Comparison of ENCODE assay signal across 19 cellular contexts in genomic region chr21:33364830-33365229, GRCh38. TPM values are rescaled to one million over a fixed set of nuclear protein-coding genes. Genes with fewer than 3 reads are reported as not detected.
DNase-seq lines count a peak whose midpoint lies in the region; ATAC-seq, FAIRE-seq and TF ChIP-seq lines count a peak whose summit lies in the region.
"Had no signal": no experiment of that assay in that cellular context is flagged by ENCODE, and none has a peak within 500 bp of the region (broad histone marks: within the 10 kb centered on the region; RNA-seq: fewer than 3 reads in every experiment).

No MANE protein-coding gene starts in this region.

- peaks cover 2 to 12% of the 10 kb centered on the region in 2 donors for H3K36me3 Mint-ChIP-seq in CD14-positive monocyte
- peaks cover 38% of the 10 kb centered on the region for H3K36me3 Mint-ChIP-seq in WTC11
- H3K36me3 Mint-ChIP-seq in endodermal cell (ENCODE audit: low read depth): peaks cover 4% of the 10 kb centered on the region
- H3K36me3 Mint-ChIP-seq: CD8-positive, alpha-beta T cell had no signal

- H4K8ac ChIP-seq in H1 (ENCODE audit: extremely low read depth, insufficient read depth, low read length): no peak overlapping the region

- no peak for TF ChIP-seq RAD21 in H1 (IDR thresholded peaks at IDR 0.05 in 1 of 2, conservative IDR thresholded peaks at IDR 0.05 in 1 of 2; ENCODE audit: low read depth in 2 of 2, low read length in 2 of 2)

- H4K20me1 ChIP-seq in H1 (replicated peaks in 1 of 2; ENCODE audit: control insufficient read depth in 1 of 2, insufficient read depth in 2 of 2, low read length in 2 of 2) (no peaks in the 10 kb centered on the region), PC-3 (ENCODE audit: low read length) (no peaks in the 10 kb centered on the region)

- H3K36me3 ChIP-seq in H1 (ENCODE audit: control insufficient read depth in 2 of 4, insufficient read depth in 4 of 4, low read length in 3 of 4) (no peaks in the 10 kb centered on the region), endodermal cell (ENCODE audit: control insufficient read depth, insufficient read depth, low read length) (no peaks in the 10 kb centered on the region), PC-3 (ENCODE audit: low read depth, low read length) (peaks cover 12% of the 10 kb centered on the region; the same call in 1 of the 2 replicates)

- H3K79me2 ChIP-seq in H1 (ENCODE audit: control insufficient read depth in 1 of 2, insufficient read depth in 2 of 2, low read length in 2 of 2): no peaks in the 10 kb centered on the region
- no peaks in the 10 kb centered on the region for H3K79me2 ChIP-seq in PC-3 (ENCODE audit: low read length)

- POLR2A ChIA-PET in WTC11 (lab: Charles Lee): no interaction called here
- POLR2A ChIA-PET in H1 (lab: Charles Lee; ENCODE audit: partially characterized antibody): no interaction called here
- POLR2A ChIA-PET in PC-3 (lab: Charles Lee; ENCODE audit: unreplicated experiment): no interaction called here

- H3K9ac ChIP-seq in H1 (replicated peaks in 1 of 4; ENCODE audit: extremely low read depth in 1 of 4, low read depth in 3 of 4, low read length in 3 of 4) (no peak overlapping the region), endodermal cell (ENCODE audit: extremely low read depth, low read length, poor library complexity, severe bottlenecking) (no peak overlapping the region), PC-3 (ENCODE audit: low read length) (no peak overlapping the region)

- DNase-seq in CD14-positive monocyte (ENCODE audit: low spot score) (no peak), WTC11 (ENCODE audit: low spot score) (no peak), H1 (ENCODE audit: low read depth in 1 of 2, low spot score in 2 of 2) (no peak), endodermal cell (no peak), NCI-H510A (lab: John Stamatoyannopoulos, UW) (no peak), PC-3 (no peak)
- no peak for DNase-seq in activated CD4-positive, alpha-beta T cell treated with anti-CD3 and anti-CD28 coated beads for 4 hours
- DNase-seq: ACHN; CD8-positive, alpha-beta T cell; COR-L47; DMS153; DMS79 treated with DMSO at 0.1 percent for 48 hours; GDM1; HCEC 1CT; HFFc6 had no signal

- intact Hi-C loops in CD14-positive monocyte (cut with micrococcal nuclease): loop anchor here (5.0 to 10.0 kb wide), 5 partner anchors 37 to 170 kb away; partner anchors contain the start of gene IFNGR2 (in 1 of the 2)
- intact Hi-C loops in PC-3 (cut with micrococcal nuclease): no loop called here

- peak overlapping the region; percentile 48; the same call in 1 of the 2 replicates for H2BK20ac ChIP-seq in H1 (ENCODE audit: low read length)

- no peak overlapping the region for H3K14ac ChIP-seq in H1 (ENCODE audit: insufficient read length)

- no peak overlapping the region for H3K56ac ChIP-seq in H1 (replicated peaks; ENCODE audit: insufficient read length, low read depth, low read length)

- no peaks in the 10 kb centered on the region for H3K79me1 ChIP-seq in H1 (ENCODE audit: low read depth, low read length)

- H2BK5ac ChIP-seq in H1 (ENCODE audit: low read depth, low read length): no peak overlapping the region

- peaks cover 55% of the 10 kb centered on the region for H3K4me1 Mint-ChIP-seq in CD14-positive monocyte
- peaks cover 23% of the 10 kb centered on the region for H3K4me1 Mint-ChIP-seq in WTC11
- H3K4me1 Mint-ChIP-seq in endodermal cell: peaks cover 8% of the 10 kb centered on the region

- H2AK5ac ChIP-seq in H1 (ENCODE audit: low read depth, low read length): no peak overlapping the region

- no peak overlapping the region for H2BK15ac ChIP-seq in H1 (ENCODE audit: low read length)

- H3K27me3 Mint-ChIP-seq in CD14-positive monocyte (ENCODE audit: low read depth in 3 of 3): peaks cover 0 to 4% (median 0%) of the 10 kb centered on the region in 3 donors
- peaks cover 9% of the 10 kb centered on the region for H3K27me3 Mint-ChIP-seq in WTC11 (ENCODE audit: low read depth)
- peaks cover 2% of the 10 kb centered on the region for H3K27me3 Mint-ChIP-seq in endodermal cell (ENCODE audit: insufficient read depth)

- no peak overlapping the region for H3K18ac ChIP-seq in H1 (ENCODE audit: extremely low read depth, low read length)

- no peak overlapping the region for H3K23ac ChIP-seq in H1 (ENCODE audit: insufficient read length)

- TF ChIP-seq POLR2A in H1 (IDR thresholded peaks at IDR 0.05; ENCODE audit: control extremely low read depth in 1 of 2, low read depth in 2 of 2, low read length in 2 of 2): no peak

- no peaks in the 10 kb centered on the region for H3F3A ChIP-seq in PC-3 (ENCODE audit: low read length, unreplicated experiment)

- H2AFZ ChIP-seq in H1 (ENCODE audit: low read length) (no peak overlapping the region), PC-3 (ENCODE audit: low read length) (no peak overlapping the region)

- no peak for FAIRE-seq in H1 (lab: Jason Lieb, UNC)
- FAIRE-seq: D721Med, GM12892, GM19239 had no signal

- no peak overlapping the region for H2BK120ac ChIP-seq in H1 (replicated peaks; ENCODE audit: low read depth, low read length)

- no peak overlapping the region for H3K27ac ChIP-seq in H1 (ENCODE audit: low read depth, low read length)
- H3K27ac ChIP-seq in endodermal cell (ENCODE audit: low read depth, low read length): no peak overlapping the region
- H3K27ac ChIP-seq in PC-3 (ENCODE audit: low read length): no peak overlapping the region
- H3K27ac ChIP-seq: C4-2B had no signal

- H3K4me3 Mint-ChIP-seq in CD14-positive monocyte: no peak overlapping the region
- no peak overlapping the region for H3K4me3 Mint-ChIP-seq in WTC11
- no peak overlapping the region for H3K4me3 Mint-ChIP-seq in endodermal cell
- H3K4me3 Mint-ChIP-seq: CD8-positive, alpha-beta T cell; HFFc6 had no signal

- H3K4ac ChIP-seq in H1 (replicated peaks; ENCODE audit: insufficient read length, low read depth, low read length): no peak overlapping the region

- H3K9me2 ChIP-seq in PC-3 (replicated peaks; ENCODE audit: low read length): no peaks in the 10 kb centered on the region

- peak overlapping the region; percentile 95 to 99 (median 99) for H3K27ac Mint-ChIP-seq in CD14-positive monocyte
- H3K27ac Mint-ChIP-seq in WTC11: no peak overlapping the region
- no peak overlapping the region for H3K27ac Mint-ChIP-seq in endodermal cell
- H3K27ac Mint-ChIP-seq: CD8-positive, alpha-beta T cell; HFFc6 had no signal

- H3K27me3 ChIP-seq in H1 (replicated peaks in 1 of 4; ENCODE audit: control insufficient read depth in 3 of 4, extremely low read depth in 1 of 4, insufficient read depth in 3 of 4, low read length in 3 of 4) (no peaks in the 10 kb centered on the region), endodermal cell (ENCODE audit: control insufficient read depth, insufficient read depth, low read length, poor library complexity, severe bottlenecking) (no peaks in the 10 kb centered on the region), PC-3 (ENCODE audit: low read length) (no peaks in the 10 kb centered on the region)

- no peak overlapping the region for H4K91ac ChIP-seq in H1 (replicated peaks; ENCODE audit: insufficient read length, low read length)

- H3K9me3 ChIP-seq in H1 (ENCODE audit: insufficient read depth in 2 of 2, low read depth in 1 of 2, low read length in 1 of 2) (peaks cover 0 to 3% of the 10 kb centered on the region in 2 experiments; a peak in 2 of 4 replicates), endodermal cell (ENCODE audit: control insufficient read depth, low read length) (peaks cover 30% of the 10 kb centered on the region), PC-3 (ENCODE audit: low read length) (peaks cover 20% of the 10 kb centered on the region)

- H3K4me1 ChIP-seq in H1 (replicated peaks in 1 of 4; ENCODE audit: control insufficient read depth in 3 of 4, insufficient read depth in 4 of 4, low read length in 3 of 4) (peaks cover 0 to 24% (median 11%) of the 10 kb centered on the region in 4 experiments; a peak in 6 of 7 replicates), endodermal cell (ENCODE audit: control insufficient read depth, insufficient read depth, low read length) (no peaks in the 10 kb centered on the region), PC-3 (ENCODE audit: insufficient read depth, low read length) (peaks cover 22% of the 10 kb centered on the region)

- no peak for TF ChIP-seq EP300 in H1 (IDR thresholded peaks at IDR 0.05; ENCODE audit: borderline replicate concordance in 1 of 2, low read depth in 2 of 2, low read length in 2 of 2)

- H3K4me3 ChIP-seq in H1 (ENCODE audit: extremely low read depth in 1 of 4, insufficient read depth in 2 of 4, low read depth in 3 of 4, low read length in 4 of 4) (no peak overlapping the region), endodermal cell (ENCODE audit: low read length) (no peak overlapping the region), PC-3 (ENCODE audit: low read length) (no peak overlapping the region)

- 0 out of 2 replicates have a peak overlapping the region, but pooled peaks have one; percentile 70 for H2BK12ac ChIP-seq in H1 (ENCODE audit: low read depth, low read length)

- H3K4me2 ChIP-seq in H1 (ENCODE audit: insufficient read depth in 1 of 2, low read depth in 2 of 2, low read length in 2 of 2) (no peak overlapping the region), PC-3 (ENCODE audit: low read length) (no peak overlapping the region)

- H3K9me3 Mint-ChIP-seq in CD14-positive monocyte (peaks cover 22 to 34% (median 26%) of the 10 kb centered on the region in 7 donors), WTC11 (peaks cover 39% of the 10 kb centered on the region), endodermal cell (peaks cover 37% of the 10 kb centered on the region)

- TF ChIP-seq CTCF in CD14-positive monocyte (IDR thresholded peaks at IDR 0.05): no peak
- TF ChIP-seq CTCF in WTC11 (IDR thresholded peaks at IDR 0.05): no peak
- no peak for TF ChIP-seq CTCF in H1 (IDR thresholded peaks at IDR 0.05; ENCODE audit: control extremely low read depth in 1 of 3, insufficient read depth in 1 of 3, low read depth in 1 of 3, low read length in 3 of 3)
- TF ChIP-seq CTCF in endodermal cell (conservative IDR thresholded peaks at IDR 0.05): no peak
- no peak for TF ChIP-seq CTCF in PC-3 (conservative IDR thresholded peaks at IDR 0.05; ENCODE audit: low read depth, low read length)

- ATAC-seq in WTC11: no peak
- no peak for ATAC-seq in PC-3
- ATAC-seq: CD8-positive, alpha-beta T cell had no signal

- no TSS peak for BruUV-seq in PC-3 (replicated peaks; lab: Mats Ljungman, UMichigan)

- no peak overlapping the region for H4K5ac ChIP-seq in H1 (ENCODE audit: insufficient read length, low read depth, low read length)

- WGBS in H1 (ENCODE audit: extremely low coverage in 1 of 2, insufficient coverage in 1 of 2, insufficient read length in 1 of 2, insufficient replicate concordance in 2 of 2, low coverage in 1 of 2, low lambda C conversion rate in 2 of 2, missing lambda C conversion rate in 1 of 2), 2 experiments: 92% methylated on average over 5 of the region's 5 CpGs; no CpG with 5 or more reads in 1 of the 2 experiments
- WGBS in endodermal cell (ENCODE audit: insufficient coverage in 1 of 2, insufficient read length in 1 of 2), 2 experiments: 90 to 95% methylated on average over 5 of the region's 5 CpGs

- CTCF ChIA-PET in WTC11 (lab: Charles Lee) (no interaction called here), H1 (lab: Charles Lee; ENCODE audit: partially characterized antibody) (interaction anchor here (0.6 to 2.5 kb wide), 2 partner anchors 11 to 53 kb away, joined by 3 to 12 read pairs; no protein-coding TSS in a partner anchor), PC-3 (lab: Charles Lee) (no interaction called here)

- no peaks in the 10 kb centered on the region for H3K23me2 ChIP-seq in H1 (ENCODE audit: low read depth, low read length)

RNA-seq across cellular contexts. Expression of gene IFNGR2, which starts 38.4 kb away (rescaled TPM):
- polyA plus RNA-seq in CD14-positive monocyte (100 to 1,000 TPM; 204 to 324 TPM), H1 (2011; rRNA removed) (33.4 and 46.4 TPM in 2 replicates)
- total RNA-seq in WTC11 (2021) (34.1 to 37.3 TPM (median 35.7 TPM) in 3 replicates), endodermal cell (10 to 100 TPM; 41.9 to 55.1 TPM), PC-3 (2014; rRNA removed) (35.7 and 37.8 TPM in 2 replicates)
- 34.9 and 36.0 TPM in 2 replicates for total RNA-seq in H1 (2021; fragmentation: NEBNext Ultra II Directional; extraction: Animal tissue kit (Norgen Biotek cat#: 25700))
- polyA plus RNA-seq in H1 (2011; cell fraction: cytosol; rRNA removed): 39.1 TPM
- polyA plus RNA-seq in H1 (2011; cell fraction: nucleus; rRNA removed): 37.9 TPM
- polyA plus RNA-seq in H1 (2012, experiment 1 of 2): 37.0 to 39.3 TPM (median 37.9 TPM) in 4 replicates
- polyA plus RNA-seq in H1 (2012, experiment 2 of 2): 36.4 TPM
- polyA plus RNA-seq in H1 (2013, experiment 1 of 2): 25.9 TPM
- 27.9 TPM for polyA plus RNA-seq in H1 (2013, experiment 2 of 2)
- polyA minus RNA-seq in H1 (2011; rRNA and poly(A)+ RNA removed): 60.5 and 66.1 TPM in 2 replicates
- 31.0 TPM for polyA minus RNA-seq in H1 (2011; cell fraction: cytosol; rRNA and poly(A)+ RNA removed)
- polyA minus RNA-seq in H1 (2011; cell fraction: nucleus; rRNA and poly(A)+ RNA removed): 27.3 TPM
- polyA plus RNA-seq in endodermal cell (2013, experiment 1 of 2): 51.0 TPM
- 49.7 TPM for polyA plus RNA-seq in endodermal cell (2013, experiment 2 of 2)

RNA-seq across cellular contexts. Expression of gene IFNAR1, which starts 40.1 kb away (rescaled TPM):
- polyA plus RNA-seq in CD14-positive monocyte: 10 to 100 TPM; 56.2 to 95.3 TPM
- 12.2 to 14.6 TPM (median 13.2 TPM) in 3 replicates for total RNA-seq in WTC11 (2021)
- total RNA-seq in H1 (2021; fragmentation: NEBNext Ultra II Directional; extraction: Animal tissue kit (Norgen Biotek cat#: 25700)): 13.4 and 17.1 TPM in 2 replicates
- 3.1 and 3.4 TPM in 2 replicates for polyA plus RNA-seq in H1 (2011; rRNA removed)
- polyA plus RNA-seq in H1 (2011; cell fraction: cytosol; rRNA removed): 4.4 TPM
- 1.7 TPM for polyA plus RNA-seq in H1 (2011; cell fraction: nucleus; rRNA removed)
- polyA plus RNA-seq in H1 (2012, experiment 1 of 2): 6.9 to 14.0 TPM (median 10.4 TPM) in 4 replicates
- 0.98 TPM for polyA plus RNA-seq in H1 (2012, experiment 2 of 2)
- 10.5 TPM for polyA plus RNA-seq in H1 (2013, experiment 1 of 2)
- polyA plus RNA-seq in H1 (2013, experiment 2 of 2): 13.5 TPM
- polyA minus RNA-seq in H1 (2011; rRNA and poly(A)+ RNA removed): 5.3 and 6.1 TPM in 2 replicates
- polyA minus RNA-seq in H1 (2011; cell fraction: cytosol; rRNA and poly(A)+ RNA removed): 3.2 TPM
- 8.5 TPM for polyA minus RNA-seq in H1 (2011; cell fraction: nucleus; rRNA and poly(A)+ RNA removed)
- total RNA-seq in endodermal cell: 10 to 100 TPM; 11.7 to 16.9 TPM
- polyA plus RNA-seq in endodermal cell (2013, experiment 1 of 2): 20.8 TPM
- polyA plus RNA-seq in endodermal cell (2013, experiment 2 of 2): 18.7 TPM
- total RNA-seq in PC-3 (2014; rRNA removed): 13.2 and 18.4 TPM in 2 replicates

Comparison
In these comparisons a context has a peak if more than half of its experiments do, and no peak if none do; other contexts are left out.
1. H3K27ac Mint-ChIP-seq: peak in CD14-positive monocyte (7 of 7); none in WTC11 (single experiment) and endodermal cell (single experiment).